21 cellular contexts compared by ENCODE assay signal in genomic region chr9:102514541-102514940, GRCh38.
"Had no signal": no experiment of that assay in that cellular context is flagged by ENCODE, and none has a peak within 500 bp of the region (broad histone marks: within the 10 kb centered on the region; RNA-seq: fewer than 3 reads in every experiment).

No MANE protein-coding gene starts in this region.

- H3K4me1 ChIP-seq: left lung, tibial nerve, vagina had no signal

- H3K9me3 Mint-ChIP-seq: activated CD4-positive, alpha-beta T cell treated with anti-CD3 and anti-CD28 coated beads, Interleukin-2, amount 10 ng/mL, durations not matched to agents 24 days and 14 days; stimulated activated naive B cell treated with anti-CD40 and anti-IgM and Interleukin-4, amounts not matched to agents 10 μg/mL and 1 μg/mL and 100 μg/mL, for 72 hours had no signal

- H3K4me1 Mint-ChIP-seq: activated CD4-positive, alpha-beta T cell treated with anti-CD3 and anti-CD28 coated beads, Interleukin-2, amount 10 ng/mL, durations not matched to agents 24 days and 14 days; central memory CD8-positive, alpha-beta T cell; naive thymus-derived CD4-positive, alpha-beta T cell; stimulated activated naive B cell treated with anti-CD40 and anti-IgM and Interleukin-4, amounts not matched to agents 10 μg/mL and 1 μg/mL and 100 μg/mL, for 72 hours had no signal

- ATAC-seq: activated CD8-positive, alpha-beta T cell treated with anti-CD3 and anti-CD28 coated beads, Interleukin-2, amount 10 ng/mL, durations not matched to agents 7 days and 5 days; esophagus mucosa; left lung; mucosa of descending colon; naive thymus-derived CD4-positive, alpha-beta T cell; stimulated activated naive B cell treated with anti-CD40 and anti-IgM and Interleukin-4, amounts not matched to agents 10 μg/mL and 1 μg/mL and 100 μg/mL, for 72 hours had no signal

- H3K9me3 ChIP-seq: left lung, mucosa of descending colon, tibial nerve, vagina had no signal

- H3K36me3 ChIP-seq: left lung, tibial nerve, vagina had no signal

- H3K4me3 Mint-ChIP-seq: activated CD4-positive, alpha-beta T cell treated with anti-CD3 and anti-CD28 coated beads, Interleukin-2, amount 10 ng/mL, durations not matched to agents 24 days and 14 days; activated CD8-positive, alpha-beta T cell treated with anti-CD3 and anti-CD28 coated beads, Interleukin-2, amount 10 ng/mL, durations not matched to agents 7 days and 5 days; activated naive CD8-positive, alpha-beta T cell; brain; central memory CD8-positive, alpha-beta T cell; naive thymus-derived CD4-positive, alpha-beta T cell; stimulated activated naive B cell treated with anti-CD40 and anti-IgM and Interleukin-4, amounts not matched to agents 10 μg/mL and 1 μg/mL and 100 μg/mL, for 72 hours had no signal

- H3K27ac Mint-ChIP-seq: activated CD4-positive, alpha-beta T cell treated with anti-CD3 and anti-CD28 coated beads, Interleukin-2, amount 10 ng/mL, durations not matched to agents 24 days and 14 days; activated CD8-positive, alpha-beta T cell treated with anti-CD3 and anti-CD28 coated beads, Interleukin-2, amount 10 ng/mL, durations not matched to agents 7 days and 5 days; activated naive CD8-positive, alpha-beta T cell; brain; naive thymus-derived CD4-positive, alpha-beta T cell; stimulated activated naive B cell treated with anti-CD40 and anti-IgM and Interleukin-4, amounts not matched to agents 10 μg/mL and 1 μg/mL and 100 μg/mL, for 72 hours had no signal

- H3K27ac ChIP-seq: coronary artery, left lung, tibial nerve, vagina had no signal

- H3K27me3 Mint-ChIP-seq: activated CD4-positive, alpha-beta T cell treated with anti-CD3 and anti-CD28 coated beads, Interleukin-2, amount 10 ng/mL, durations not matched to agents 24 days and 14 days; activated naive CD8-positive, alpha-beta T cell; brain; central memory CD8-positive, alpha-beta T cell; naive thymus-derived CD4-positive, alpha-beta T cell; stimulated activated naive B cell treated with anti-CD40 and anti-IgM and Interleukin-4, amounts not matched to agents 10 μg/mL and 1 μg/mL and 100 μg/mL, for 72 hours had no signal

- H3K27me3 ChIP-seq: left lung, tibial nerve, vagina had no signal

- DNase-seq: activated CD4-positive, alpha-beta T cell treated with anti-CD3 and anti-CD28 coated beads, Interleukin-2, amount 10 ng/mL, durations not matched to agents 24 days and 14 days; activated CD4-positive, CD25-positive, alpha-beta regulatory T cell; activated CD8-positive, alpha-beta memory T cell treated with anti-CD3 and anti-CD28 coated beads, Interleukin-2, amount 50 U/mL, for 48 hours; activated CD8-positive, alpha-beta T cell treated with anti-CD3 and anti-CD28 coated beads, Interleukin-2, amount 10 ng/mL, durations not matched to agents 7 days and 5 days; activated gamma-delta T cell treated with Interleukin-2 at 50 U/mL for 16 hours; amniotic stem cell; hippocampal formation; left lung; mucosa of descending colon; naive thymus-derived CD4-positive, alpha-beta T cell; retina; stimulated activated CD4-positive, alpha-beta T cell treated with anti-CD3 and anti-CD28 coated beads, Interleukin-2, amount 100 ng/mL, for 48 hours; stimulated activated naive B cell treated with anti-CD40 and anti-IgM and Interleukin-4, amounts not matched to agents 10 μg/mL and 1 μg/mL and 100 μg/mL, for 72 hours had no signal

- H3K36me3 Mint-ChIP-seq: activated naive CD8-positive, alpha-beta T cell; brain; naive thymus-derived CD4-positive, alpha-beta T cell; stimulated activated naive B cell treated with anti-CD40 and anti-IgM and Interleukin-4, amounts not matched to agents 10 μg/mL and 1 μg/mL and 100 μg/mL, for 72 hours had no signal

- H3K4me3 ChIP-seq: coronary artery, left lung, mucosa of descending colon, tibial nerve, vagina had no signal

- FAIRE-seq: keratinocyte had no signal
